ENCODE assay signal across 1 cellular context in genomic region chr15:70763120-70763949, GRCh38.
TF ChIP-seq lines count a peak whose summit lies in the region.

TSS of gene UACA (minus strand) at chr15:70763558. CDS start at chr15:70763407, 151 bp downstream.

TF ChIP-seq in HepG2, 621 proteins besides CTCF, POLR2A, EP300 and RAD21 (continued from another document and continues in another):
- TF ChIP-seq, protein P1, sequence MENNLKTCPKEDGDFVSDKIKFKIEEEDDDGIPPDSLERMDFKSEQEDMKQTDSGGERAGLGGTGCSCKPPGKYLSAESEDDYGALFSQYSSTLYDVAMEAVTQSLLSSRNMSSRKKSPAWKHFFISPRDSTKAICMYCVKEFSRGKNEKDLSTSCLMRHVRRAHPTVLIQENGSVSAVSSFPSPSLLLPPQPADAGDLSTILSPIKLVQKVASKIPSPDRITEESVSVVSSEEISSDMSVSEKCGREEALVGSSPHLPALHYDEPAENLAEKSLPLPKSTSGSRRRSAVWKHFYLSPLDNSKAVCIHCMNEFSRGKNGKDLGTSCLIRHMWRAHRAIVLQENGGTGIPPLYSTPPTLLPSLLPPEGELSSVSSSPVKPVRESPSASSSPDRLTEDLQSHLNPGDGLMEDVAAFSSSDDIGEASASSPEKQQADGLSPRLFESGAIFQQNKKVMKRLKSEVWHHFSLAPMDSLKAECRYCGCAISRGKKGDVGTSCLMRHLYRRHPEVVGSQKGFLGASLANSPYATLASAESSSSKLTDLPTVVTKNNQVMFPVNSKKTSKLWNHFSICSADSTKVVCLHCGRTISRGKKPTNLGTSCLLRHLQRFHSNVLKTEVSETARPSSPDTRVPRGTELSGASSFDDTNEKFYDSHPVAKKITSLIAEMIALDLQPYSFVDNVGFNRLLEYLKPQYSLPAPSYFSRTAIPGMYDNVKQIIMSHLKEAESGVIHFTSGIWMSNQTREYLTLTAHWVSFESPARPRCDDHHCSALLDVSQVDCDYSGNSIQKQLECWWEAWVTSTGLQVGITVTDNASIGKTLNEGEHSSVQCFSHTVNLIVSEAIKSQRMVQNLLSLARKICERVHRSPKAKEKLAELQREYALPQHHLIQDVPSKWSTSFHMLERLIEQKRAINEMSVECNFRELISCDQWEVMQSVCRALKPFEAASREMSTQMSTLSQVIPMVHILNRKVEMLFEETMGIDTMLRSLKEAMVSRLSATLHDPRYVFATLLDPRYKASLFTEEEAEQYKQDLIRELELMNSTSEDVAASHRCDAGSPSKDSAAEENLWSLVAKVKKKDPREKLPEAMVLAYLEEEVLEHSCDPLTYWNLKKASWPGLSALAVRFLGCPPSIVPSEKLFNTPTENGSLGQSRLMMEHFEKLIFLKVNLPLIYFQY (CRISPR knock-in tag; IDR thresholded peaks at IDR 0.05; ENCODE audit: borderline replicate concordance), result no peak; the same call in 1 of the 2 replicates
- peak; percentile 46 for TF ChIP-seq TEAD3 (CRISPR knock-in tag; optimal IDR thresholded peaks at IDR 0.05; ENCODE audit: borderline replicate concordance)
- no peak for TF ChIP-seq MIER2 (CRISPR knock-in tag; IDR thresholded peaks at IDR 0.05)
- peak; percentile 70 for TF ChIP-seq ATF1 (CRISPR knock-in tag; IDR thresholded peaks at IDR 0.05)
- no peak for TF ChIP-seq ZNF543 (CRISPR knock-in tag; IDR thresholded peaks at IDR 0.05)
- TF ChIP-seq ZBTB21 (CRISPR knock-in tag; IDR thresholded peaks at IDR 0.05), result no peak
- TF ChIP-seq PHF21A (CRISPR knock-in tag; IDR thresholded peaks at IDR 0.05), result peak; percentile 56
- peak; percentile 67; the same call in 1 of the 2 replicates for TF ChIP-seq MAZ (IDR thresholded peaks at IDR 0.05; ENCODE audit: borderline replicate concordance, low read depth, low read length)
- 0 out of 2 replicates have a peak, but pooled peaks have one; percentile 32 for TF ChIP-seq MAZ (CRISPR knock-in tag; IDR thresholded peaks at IDR 0.05; ENCODE audit: low read depth)
- TF ChIP-seq ZNF816 (CRISPR knock-in tag; IDR thresholded peaks at IDR 0.05; ENCODE audit: borderline replicate concordance), result peak; percentile 56; the same call in 1 of the 2 replicates
- no peak for TF ChIP-seq ZNF256 (CRISPR knock-in tag; conservative IDR thresholded peaks at IDR 0.05)
- TF ChIP-seq, protein P2, sequence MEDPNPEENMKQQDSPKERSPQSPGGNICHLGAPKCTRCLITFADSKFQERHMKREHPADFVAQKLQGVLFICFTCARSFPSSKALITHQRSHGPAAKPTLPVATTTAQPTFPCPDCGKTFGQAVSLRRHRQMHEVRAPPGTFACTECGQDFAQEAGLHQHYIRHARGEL (CRISPR knock-in tag; IDR thresholded peaks at IDR 0.05), result 0 out of 2 replicates have a peak, but pooled peaks have one; percentile 55
- TF ChIP-seq ELF3 (CRISPR knock-in tag; IDR thresholded peaks at IDR 0.05), result 0 out of 2 replicates have a peak, but pooled peaks have one; percentile 10
- no peak for TF ChIP-seq PAWR (CRISPR knock-in tag; IDR thresholded peaks at IDR 0.05; ENCODE audit: borderline replicate concordance)
- TF ChIP-seq ZNF331 (CRISPR knock-in tag; IDR thresholded peaks at IDR 0.05), result peak; percentile 25; the same call in 1 of the 2 replicates
- peak; percentile 56; the same call in 1 of the 2 replicates for TF ChIP-seq SNAPC2 (CRISPR knock-in tag; IDR thresholded peaks at IDR 0.05)
- TF ChIP-seq ZNF343 (CRISPR knock-in tag; IDR thresholded peaks at IDR 0.05), result 0 out of 2 replicates have a peak, but pooled peaks have one; percentile 56
- TF ChIP-seq ARNT2 (CRISPR knock-in tag; IDR thresholded peaks at IDR 0.05; ENCODE audit: low read depth), result peak; percentile 61
- TF ChIP-seq ZNF280D (CRISPR knock-in tag; IDR thresholded peaks at IDR 0.05), result no peak
- TF ChIP-seq, protein P3, sequence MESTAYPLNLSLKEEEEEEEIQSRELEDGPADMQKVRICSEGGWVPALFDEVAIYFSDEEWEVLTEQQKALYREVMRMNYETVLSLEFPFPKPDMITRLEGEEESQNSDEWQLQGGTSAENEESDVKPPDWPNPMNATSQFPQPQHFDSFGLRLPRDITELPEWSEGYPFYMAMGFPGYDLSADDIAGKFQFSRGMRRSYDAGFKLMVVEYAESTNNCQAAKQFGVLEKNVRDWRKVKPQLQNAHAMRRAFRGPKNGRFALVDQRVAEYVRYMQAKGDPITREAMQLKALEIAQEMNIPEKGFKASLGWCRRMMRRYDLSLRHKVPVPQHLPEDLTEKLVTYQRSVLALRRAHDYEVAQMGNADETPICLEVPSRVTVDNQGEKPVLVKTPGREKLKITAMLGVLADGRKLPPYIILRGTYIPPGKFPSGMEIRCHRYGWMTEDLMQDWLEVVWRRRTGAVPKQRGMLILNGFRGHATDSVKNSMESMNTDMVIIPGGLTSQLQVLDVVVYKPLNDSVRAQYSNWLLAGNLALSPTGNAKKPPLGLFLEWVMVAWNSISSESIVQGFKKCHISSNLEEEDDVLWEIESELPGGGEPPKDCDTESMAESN (CRISPR knock-in tag; conservative IDR thresholded peaks at IDR 0.05), result peak; percentile 38
- peak; percentile 17; the same call in 1 of the 2 replicates for TF ChIP-seq NR2C2 (CRISPR knock-in tag; IDR thresholded peaks at IDR 0.05; ENCODE audit: borderline replicate concordance)
- peak; percentile 64 for TF ChIP-seq E2F5 (CRISPR knock-in tag; conservative IDR thresholded peaks at IDR 0.05)
- peak; percentile 49; the same call in 1 of the 2 replicates for TF ChIP-seq ZNF788 (CRISPR knock-in tag; IDR thresholded peaks at IDR 0.05; ENCODE audit: borderline replicate concordance)
- TF ChIP-seq, protein P4, sequence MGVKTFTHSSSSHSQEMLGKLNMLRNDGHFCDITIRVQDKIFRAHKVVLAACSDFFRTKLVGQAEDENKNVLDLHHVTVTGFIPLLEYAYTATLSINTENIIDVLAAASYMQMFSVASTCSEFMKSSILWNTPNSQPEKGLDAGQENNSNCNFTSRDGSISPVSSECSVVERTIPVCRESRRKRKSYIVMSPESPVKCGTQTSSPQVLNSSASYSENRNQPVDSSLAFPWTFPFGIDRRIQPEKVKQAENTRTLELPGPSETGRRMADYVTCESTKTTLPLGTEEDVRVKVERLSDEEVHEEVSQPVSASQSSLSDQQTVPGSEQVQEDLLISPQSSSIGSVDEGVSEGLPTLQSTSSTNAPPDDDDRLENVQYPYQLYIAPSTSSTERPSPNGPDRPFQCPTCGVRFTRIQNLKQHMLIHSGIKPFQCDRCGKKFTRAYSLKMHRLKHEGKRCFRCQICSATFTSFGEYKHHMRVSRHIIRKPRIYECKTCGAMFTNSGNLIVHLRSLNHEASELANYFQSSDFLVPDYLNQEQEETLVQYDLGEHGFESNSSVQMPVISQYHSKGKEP (CRISPR knock-in tag; IDR thresholded peaks at IDR 0.05), result 0 out of 2 replicates have a peak, but pooled peaks have one; percentile 26
- no peak for TF ChIP-seq SP1 (IDR thresholded peaks at IDR 0.05)
- peak; percentile 94 for TF ChIP-seq SP1 (CRISPR knock-in tag; IDR thresholded peaks at IDR 0.05)
- TF ChIP-seq KDM2A (CRISPR knock-in tag; IDR thresholded peaks at IDR 0.05; ENCODE audit: borderline replicate concordance, low read depth), result peak; percentile 38
- peak; percentile 25 for TF ChIP-seq RARA (CRISPR knock-in tag; IDR thresholded peaks at IDR 0.05)
- peak; percentile 93 for TF ChIP-seq TFAP4 (IDR thresholded peaks at IDR 0.05; ENCODE audit: borderline replicate concordance, low read depth)
- TF ChIP-seq MBNL3 (CRISPR knock-in tag; conservative IDR thresholded peaks at IDR 0.05), result no peak
- TF ChIP-seq ZNF883 (CRISPR knock-in tag; IDR thresholded peaks at IDR 0.05; ENCODE audit: not compliant biosample characterization), result peak; percentile 54
- TF ChIP-seq, protein P5, sequence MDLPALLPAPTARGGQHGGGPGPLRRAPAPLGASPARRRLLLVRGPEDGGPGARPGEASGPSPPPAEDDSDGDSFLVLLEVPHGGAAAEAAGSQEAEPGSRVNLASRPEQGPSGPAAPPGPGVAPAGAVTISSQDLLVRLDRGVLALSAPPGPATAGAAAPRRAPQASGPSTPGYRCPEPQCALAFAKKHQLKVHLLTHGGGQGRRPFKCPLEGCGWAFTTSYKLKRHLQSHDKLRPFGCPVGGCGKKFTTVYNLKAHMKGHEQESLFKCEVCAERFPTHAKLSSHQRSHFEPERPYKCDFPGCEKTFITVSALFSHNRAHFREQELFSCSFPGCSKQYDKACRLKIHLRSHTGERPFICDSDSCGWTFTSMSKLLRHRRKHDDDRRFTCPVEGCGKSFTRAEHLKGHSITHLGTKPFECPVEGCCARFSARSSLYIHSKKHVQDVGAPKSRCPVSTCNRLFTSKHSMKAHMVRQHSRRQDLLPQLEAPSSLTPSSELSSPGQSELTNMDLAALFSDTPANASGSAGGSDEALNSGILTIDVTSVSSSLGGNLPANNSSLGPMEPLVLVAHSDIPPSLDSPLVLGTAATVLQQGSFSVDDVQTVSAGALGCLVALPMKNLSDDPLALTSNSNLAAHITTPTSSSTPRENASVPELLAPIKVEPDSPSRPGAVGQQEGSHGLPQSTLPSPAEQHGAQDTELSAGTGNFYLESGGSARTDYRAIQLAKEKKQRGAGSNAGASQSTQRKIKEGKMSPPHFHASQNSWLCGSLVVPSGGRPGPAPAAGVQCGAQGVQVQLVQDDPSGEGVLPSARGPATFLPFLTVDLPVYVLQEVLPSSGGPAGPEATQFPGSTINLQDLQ (CRISPR knock-in tag; IDR thresholded peaks at IDR 0.05), result peak; percentile 82; the same call in 1 of the 2 replicates
- TF ChIP-seq, protein P6, sequence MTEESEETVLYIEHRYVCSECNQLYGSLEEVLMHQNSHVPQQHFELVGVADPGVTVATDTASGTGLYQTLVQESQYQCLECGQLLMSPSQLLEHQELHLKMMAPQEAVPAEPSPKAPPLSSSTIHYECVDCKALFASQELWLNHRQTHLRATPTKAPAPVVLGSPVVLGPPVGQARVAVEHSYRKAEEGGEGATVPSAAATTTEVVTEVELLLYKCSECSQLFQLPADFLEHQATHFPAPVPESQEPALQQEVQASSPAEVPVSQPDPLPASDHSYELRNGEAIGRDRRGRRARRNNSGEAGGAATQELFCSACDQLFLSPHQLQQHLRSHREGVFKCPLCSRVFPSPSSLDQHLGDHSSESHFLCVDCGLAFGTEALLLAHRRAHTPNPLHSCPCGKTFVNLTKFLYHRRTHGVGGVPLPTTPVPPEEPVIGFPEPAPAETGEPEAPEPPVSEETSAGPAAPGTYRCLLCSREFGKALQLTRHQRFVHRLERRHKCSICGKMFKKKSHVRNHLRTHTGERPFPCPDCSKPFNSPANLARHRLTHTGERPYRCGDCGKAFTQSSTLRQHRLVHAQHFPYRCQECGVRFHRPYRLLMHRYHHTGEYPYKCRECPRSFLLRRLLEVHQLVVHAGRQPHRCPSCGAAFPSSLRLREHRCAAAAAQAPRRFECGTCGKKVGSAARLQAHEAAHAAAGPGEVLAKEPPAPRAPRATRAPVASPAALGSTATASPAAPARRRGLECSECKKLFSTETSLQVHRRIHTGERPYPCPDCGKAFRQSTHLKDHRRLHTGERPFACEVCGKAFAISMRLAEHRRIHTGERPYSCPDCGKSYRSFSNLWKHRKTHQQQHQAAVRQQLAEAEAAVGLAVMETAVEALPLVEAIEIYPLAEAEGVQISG (CRISPR knock-in tag; IDR thresholded peaks at IDR 0.05), result peak; percentile 41; the same call in 1 of the 2 replicates
- TF ChIP-seq SAP130 (CRISPR knock-in tag; IDR thresholded peaks at IDR 0.05; ENCODE audit: low read depth), result peak; percentile 65
- no peak for TF ChIP-seq ZNF160 (CRISPR knock-in tag; IDR thresholded peaks at IDR 0.05)
- TF ChIP-seq, protein P7, sequence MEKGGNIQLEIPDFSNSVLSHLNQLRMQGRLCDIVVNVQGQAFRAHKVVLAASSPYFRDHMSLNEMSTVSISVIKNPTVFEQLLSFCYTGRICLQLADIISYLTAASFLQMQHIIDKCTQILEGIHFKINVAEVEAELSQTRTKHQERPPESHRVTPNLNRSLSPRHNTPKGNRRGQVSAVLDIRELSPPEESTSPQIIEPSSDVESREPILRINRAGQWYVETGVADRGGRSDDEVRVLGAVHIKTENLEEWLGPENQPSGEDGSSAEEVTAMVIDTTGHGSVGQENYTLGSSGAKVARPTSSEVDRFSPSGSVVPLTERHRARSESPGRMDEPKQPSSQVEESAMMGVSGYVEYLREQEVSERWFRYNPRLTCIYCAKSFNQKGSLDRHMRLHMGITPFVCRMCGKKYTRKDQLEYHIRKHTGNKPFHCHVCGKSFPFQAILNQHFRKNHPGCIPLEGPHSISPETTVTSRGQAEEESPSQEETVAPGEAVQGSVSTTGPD (CRISPR knock-in tag; IDR thresholded peaks at IDR 0.05), result 0 out of 2 replicates have a peak, but pooled peaks have one; percentile 42
- peak; percentile 64; the same call in 1 of the 2 replicates for TF ChIP-seq CREM (IDR thresholded peaks at IDR 0.05)
- no peak for TF ChIP-seq CREM (CRISPR knock-in tag; IDR thresholded peaks at IDR 0.05)
- no peak for TF ChIP-seq BRD4 (CRISPR knock-in tag; IDR thresholded peaks at IDR 0.05)
